ENCODE assay signal across 1 cellular context in genomic region chr4:57023104-57023503, GRCh38.
TF ChIP-seq lines count a peak whose summit lies in the region.

No MANE protein-coding gene starts in this region.

TF ChIP-seq in GM12878, 131 proteins besides CTCF, POLR2A, EP300 and RAD21 (continued from another document):
- TF ChIP-seq RCOR1 (conservative IDR thresholded peaks at IDR 0.05; ENCODE audit: low read depth, low read length) (no peak), NFYA (IDR thresholded peaks at IDR 0.05; ENCODE audit: borderline replicate concordance, low read depth, low read length) (no peak), HSF1 (IDR thresholded peaks at IDR 0.05; ENCODE audit: low read depth, low read length) (no peak), ZBTB33 (IDR thresholded peaks at IDR 0.05) (no peak), ZNF217 (IDR thresholded peaks at IDR 0.05) (no peak), SPI1 (IDR thresholded peaks at IDR 0.05; ENCODE audit: borderline replicate concordance, insufficient read depth, low read depth, low read length) (no peak), GABPA (IDR thresholded peaks at IDR 0.05; ENCODE audit: low read depth) (no peak), RB1 (IDR thresholded peaks at IDR 0.05; ENCODE audit: borderline replicate concordance) (no peak)
TF ChIP-seq in GM12878: peak in this region for 0.
